15 cellular contexts compared by ENCODE assay signal in genomic region chr7:972670-973309, GRCh38. TPM values are rescaled to one million over a fixed set of nuclear protein-coding genes. Genes with fewer than 3 reads are reported as not detected.
DNase-seq lines count a peak whose midpoint lies in the region; ATAC-seq and TF ChIP-seq lines count a peak whose summit lies in the region.
"Had no signal": no experiment of that assay in that cellular context is flagged by ENCODE, and none has a peak within 500 bp of the region (broad histone marks: within the 10 kb centered on the region; RNA-seq: fewer than 3 reads in every experiment).

No MANE protein-coding gene starts in this region.

- peak overlapping the region; percentile 45 for H3K4me3 Mint-ChIP-seq in activated naive CD4-positive, alpha-beta T cell treated with anti-CD3 and anti-CD28 coated beads for 36 hours
- H3K4me3 Mint-ChIP-seq in activated B cell treated with CpG ODN at 0.5 μM for 24 hours, result peak overlapping the region; percentile 41
- no peak overlapping the region for H3K4me3 Mint-ChIP-seq in stimulated activated naive B cell treated with anti-CD40 and anti-IgM and Interleukin-4, amounts not matched to agents 10 μg/mL and 1 μg/mL and 100 μg/mL, for 72 hours
- H3K4me3 Mint-ChIP-seq in CD14-positive monocyte, result no peak overlapping the region

- H3K4me1 Mint-ChIP-seq in activated naive CD4-positive, alpha-beta T cell treated with anti-CD3 and anti-CD28 coated beads for 36 hours (ENCODE audit: low read depth), result peaks cover 33% of the 10 kb centered on the region
- H3K4me1 Mint-ChIP-seq in activated B cell treated with CpG ODN at 0.5 μM for 24 hours, result peaks cover 34% of the 10 kb centered on the region
- peaks cover 21 to 52% of the 10 kb centered on the region in 2 donors for H3K4me1 Mint-ChIP-seq in stimulated activated naive B cell treated with anti-CD40 and anti-IgM and Interleukin-4, amounts not matched to agents 10 μg/mL and 1 μg/mL and 100 μg/mL, for 72 hours
- H3K4me1 Mint-ChIP-seq in CD14-positive monocyte, result peaks cover 50% of the 10 kb centered on the region

- no peaks in the 10 kb centered on the region for H3K9me3 ChIP-seq in thyroid gland
- H3K9me3 ChIP-seq: colonic mucosa, uterus had no signal

- no peak for TF ChIP-seq CTCF in activated B cell treated with CpG ODN at 0.5 μM for 24 hours (IDR thresholded peaks at IDR 0.05)
- no peak for TF ChIP-seq CTCF in fibroblast of the aortic adventitia (IDR thresholded peaks at IDR 0.05; ENCODE audit: insufficient read depth, low read length)
- no peak for TF ChIP-seq CTCF in thyroid gland (IDR thresholded peaks at IDR 0.05)
- no peak for TF ChIP-seq CTCF in CD14-positive monocyte (IDR thresholded peaks at IDR 0.05)

- CTCF ChIA-PET in activated naive CD4-positive, alpha-beta T cell treated with anti-CD3 and anti-CD28 coated beads for 36 hours (lab: Charles Lee), result interaction anchor here (0.6 to 6.2 kb wide), 5 partner anchors 20 to 550 kb away, joined by 3 to 38 read pairs (median 6); no protein-coding TSS in a partner anchor
- CTCF ChIA-PET in activated B cell treated with CpG ODN at 0.5 μM for 24 hours (lab: Charles Lee), result interaction anchor here (0.7 to 1.5 kb wide), 4 partner anchors 17 to 204 kb away, joined by 3 to 5 read pairs (median 4); no protein-coding TSS in a partner anchor
- CTCF ChIA-PET in HEK293T (lab: Yijun Ruan, JAX), result interaction anchor here (0.6 kb wide), 1 partner anchor 262 kb away, joined by 4 read pairs; no protein-coding TSS in a partner anchor

- TF ChIP-seq POLR2A in thyroid gland (IDR thresholded peaks at IDR 0.05), result no peak

- H3K4me1 ChIP-seq in thyroid gland, result peaks cover 18 to 22% of the 10 kb centered on the region in 2 donors

- H3K36me3 Mint-ChIP-seq in activated naive CD4-positive, alpha-beta T cell treated with anti-CD3 and anti-CD28 coated beads for 36 hours (ENCODE audit: low read depth), result peaks cover 21% of the 10 kb centered on the region
- H3K36me3 Mint-ChIP-seq in activated B cell treated with CpG ODN at 0.5 μM for 24 hours (ENCODE audit: low read depth) (peaks cover 47% of the 10 kb centered on the region), CD14-positive monocyte (peaks cover 41 to 51% of the 10 kb centered on the region in 2 donors)
- H3K36me3 Mint-ChIP-seq in stimulated activated naive B cell treated with anti-CD40 and anti-IgM and Interleukin-4, amounts not matched to agents 10 μg/mL and 1 μg/mL and 100 μg/mL, for 72 hours, result peaks cover 21 to 39% of the 10 kb centered on the region in 2 donors

- H3K27ac ChIP-seq in thyroid gland, result peak overlapping the region in 2 of 3 donors; percentile 5 to 64
- H3K27ac ChIP-seq: colonic mucosa, skin epidermis, uterus had no signal

- WGBS in thyroid gland, 2 donors, result 40 to 56% methylated on average over 10 of the region's 10 CpGs

- H3K27me3 Mint-ChIP-seq in activated naive CD4-positive, alpha-beta T cell treated with anti-CD3 and anti-CD28 coated beads for 36 hours (ENCODE audit: low read depth), result no peaks in the 10 kb centered on the region
- H3K27me3 Mint-ChIP-seq in activated B cell treated with CpG ODN at 0.5 μM for 24 hours, result no peaks in the 10 kb centered on the region
- H3K27me3 Mint-ChIP-seq in stimulated activated naive B cell treated with anti-CD40 and anti-IgM and Interleukin-4, amounts not matched to agents 10 μg/mL and 1 μg/mL and 100 μg/mL, for 72 hours, result no peaks in the 10 kb centered on the region
- H3K27me3 Mint-ChIP-seq in CD14-positive monocyte (ENCODE audit: low read depth in 3 of 3), result peaks cover 0 to 2% (median 0%) of the 10 kb centered on the region in 3 donors

- H3K4me3 ChIP-seq in fibroblast of the aortic adventitia (ENCODE audit: low read depth, low read length), result no peak overlapping the region
- H3K4me3 ChIP-seq in thyroid gland (replicated peaks in 1 of 3), result no peak overlapping the region
- H3K4me3 ChIP-seq: colonic mucosa, skin epidermis had no signal

- H3K9me3 Mint-ChIP-seq in activated naive CD4-positive, alpha-beta T cell treated with anti-CD3 and anti-CD28 coated beads for 36 hours, result no peaks in the 10 kb centered on the region
- no peaks in the 10 kb centered on the region for H3K9me3 Mint-ChIP-seq in activated B cell treated with CpG ODN at 0.5 μM for 24 hours
- H3K9me3 Mint-ChIP-seq in stimulated activated naive B cell treated with anti-CD40 and anti-IgM and Interleukin-4, amounts not matched to agents 10 μg/mL and 1 μg/mL and 100 μg/mL, for 72 hours, result no peaks in the 10 kb centered on the region
- peaks cover 0 to 1% (median 0%) of the 10 kb centered on the region in 7 donors for H3K9me3 Mint-ChIP-seq in CD14-positive monocyte

- H3K36me3 ChIP-seq in thyroid gland, result peaks cover 20 to 31% of the 10 kb centered on the region in 2 donors
- H3K36me3 ChIP-seq: colonic mucosa, uterus had no signal

- no peak for ATAC-seq in activated B cell treated with CpG ODN at 0.5 μM for 24 hours (ENCODE audit: low read depth)
- ATAC-seq in stimulated activated naive B cell treated with anti-CD40 and anti-IgM and Interleukin-4, amounts not matched to agents 10 μg/mL and 1 μg/mL and 100 μg/mL, for 72 hours (replicated peaks), result no peak

- no peaks in the 10 kb centered on the region for H3K27me3 ChIP-seq in thyroid gland
- H3K27me3 ChIP-seq: colonic mucosa, uterus had no signal

- no peak for DNase-seq in activated naive CD4-positive, alpha-beta T cell treated with anti-CD3 and anti-CD28 coated beads for 36 hours
- DNase-seq in activated naive CD4-positive, alpha-beta T cell (lab: John Stamatoyannopoulos, UW), result no peak
- no peak for DNase-seq in activated B cell treated with CpG ODN at 0.5 μM for 24 hours
- peak; percentile 37 for DNase-seq in fibroblast of the aortic adventitia (ENCODE audit: low read depth)
- no peak for DNase-seq in thyroid gland
- no peak for DNase-seq in stimulated activated naive B cell treated with anti-CD40 and anti-IgM and Interleukin-4, amounts not matched to agents 10 μg/mL and 1 μg/mL and 100 μg/mL, for 72 hours
- DNase-seq in HEK293T (ENCODE audit: extremely low spot score), result no peak
- DNase-seq in CD14-positive monocyte (ENCODE audit: low spot score), result no peak
- DNase-seq: colonic mucosa, foreskin fibroblast, islet precursor cell, Kasumi-1, T-helper 9 cell, uterus had no signal

- no peak overlapping the region for H3K27ac Mint-ChIP-seq in activated naive CD4-positive, alpha-beta T cell treated with anti-CD3 and anti-CD28 coated beads for 36 hours
- H3K27ac Mint-ChIP-seq in activated B cell treated with CpG ODN at 0.5 μM for 24 hours (no peak overlapping the region), CD14-positive monocyte (peak overlapping the region in 3 of 7 donors; percentile 15 to 80 (median 71))
- no peak overlapping the region for H3K27ac Mint-ChIP-seq in stimulated activated naive B cell treated with anti-CD40 and anti-IgM and Interleukin-4, amounts not matched to agents 10 μg/mL and 1 μg/mL and 100 μg/mL, for 72 hours

- intact Hi-C loops in activated naive CD4-positive, alpha-beta T cell treated with anti-CD3 and anti-CD28 coated beads for 36 hours (cut with micrococcal nuclease), result no loop called here
- intact Hi-C loops in activated B cell treated with CpG ODN at 0.5 μM for 24 hours (cut with micrococcal nuclease), result loop anchor here (10.0 kb wide), 1 partner anchor 158 kb away; no protein-coding TSS in a partner anchor
- intact Hi-C loops in thyroid gland (cut with DNase I), result loop anchor here (10.0 kb wide), 1 partner anchor 648 kb away; no protein-coding TSS in a partner anchor
- intact Hi-C loops in CD14-positive monocyte (cut with micrococcal nuclease), result loop anchor here (5.0 to 10.0 kb wide), 3 partner anchors 70 to 162 kb away; a partner anchor contains a TSS

- POLR2A ChIA-PET in activated B cell treated with CpG ODN at 0.5 μM for 24 hours (lab: Charles Lee), result interaction anchor here (0.9 to 3.4 kb wide), 2 partner anchors 19 to 50 kb away, joined by 3 to 28 read pairs; no protein-coding TSS in a partner anchor
- POLR2A ChIA-PET in HEK293T (lab: Yijun Ruan, JAX), result no interaction called here

TF ChIP-seq in HEK293T, 16 proteins besides CTCF, POLR2A, EP300 and RAD21:
- TF ChIP-seq ZNF384 (IDR thresholded peaks at IDR 0.05), result no peak
- TF ChIP-seq FOXK2 (IDR thresholded peaks at IDR 0.05), result no peak
- TF ChIP-seq BHLHE40 (IDR thresholded peaks at IDR 0.05; ENCODE audit: borderline replicate concordance), result no peak
- TF ChIP-seq CTBP1 (IDR thresholded peaks at IDR 0.05; ENCODE audit: borderline replicate concordance), result no peak
- TF ChIP-seq FOXA1 (IDR thresholded peaks at IDR 0.05), result no peak
- no peak for TF ChIP-seq HDGF (IDR thresholded peaks at IDR 0.05; ENCODE audit: borderline replicate concordance)
- no peak for TF ChIP-seq SP1 (IDR thresholded peaks at IDR 0.05)
- no peak for TF ChIP-seq LEF1 (IDR thresholded peaks at IDR 0.05; ENCODE audit: borderline replicate concordance)
- TF ChIP-seq L3MBTL2 (conservative IDR thresholded peaks at IDR 0.05), result no peak
TF ChIP-seq in HEK293T: peak in this region for 0.

RNA-seq across cellular contexts. Expression of gene COX19, which starts 2.6 kb away (rescaled TPM):
- 10 to 100 TPM; 12.6 to 15.2 TPM for total RNA-seq in activated naive CD4-positive, alpha-beta T cell treated with anti-CD3 and anti-CD28 coated beads for 36 hours
- 21.2 and 24.5 TPM in 2 replicates for total RNA-seq in activated B cell treated with CpG ODN at 0.5 μM for 24 hours
- total RNA-seq in fibroblast of the aortic adventitia (ENCODE audit: low replicate concordance), result 12.5 and 15.0 TPM in 2 replicates
- 10 to 100 TPM in 3 of 4 donors, 1 to 10 TPM in 1; 8.2 to 28.2 (median 17.8) TPM for total RNA-seq in thyroid gland
- polyA plus RNA-seq in CD14-positive monocyte, result 1 to 10 TPM; 7.4 to 7.6 TPM

RNA-seq across cellular contexts. Expression of gene CYP2W1, which starts 10.2 kb away (rescaled TPM):
- total RNA-seq in activated naive CD4-positive, alpha-beta T cell treated with anti-CD3 and anti-CD28 coated beads for 36 hours, result not detected
- not detected in 2 replicates for total RNA-seq in activated B cell treated with CpG ODN at 0.5 μM for 24 hours
- not detected in 2 replicates for total RNA-seq in fibroblast of the aortic adventitia (ENCODE audit: low replicate concordance)
- total RNA-seq in thyroid gland, result not detected
- not detected for polyA plus RNA-seq in CD14-positive monocyte

RNA-seq across cellular contexts. Expression of gene ADAP1, which starts 18.3 kb away (rescaled TPM):
- total RNA-seq in activated naive CD4-positive, alpha-beta T cell treated with anti-CD3 and anti-CD28 coated beads for 36 hours, result 1 to 10 TPM; 8.0 to 9.9 TPM
- 9.4 and 11.9 TPM in 2 replicates for total RNA-seq in activated B cell treated with CpG ODN at 0.5 μM for 24 hours
- 0.57 and 0.72 TPM in 2 replicates for total RNA-seq in fibroblast of the aortic adventitia (ENCODE audit: low replicate concordance)
- total RNA-seq in thyroid gland, result 10 to 100 TPM; 11.7 to 29.9 (median 23.4) TPM
- 10 to 100 TPM; 49.1 to 72.2 TPM for polyA plus RNA-seq in CD14-positive monocyte

Comparison
In these comparisons a context has a peak if more than half of its experiments do, and no peak if none do; other contexts are left out.
1. H3K4me3 Mint-ChIP-seq: peak in activated naive CD4-positive, alpha-beta T cell treated with anti-CD3 and anti-CD28 coated beads for 36 hours (single experiment) and activated B cell treated with CpG ODN at 0.5 μM for 24 hours (single experiment); none in stimulated activated naive B cell treated with anti-CD40 and anti-IgM and Interleukin-4, amounts not matched to agents 10 μg/mL and 1 μg/mL and 100 μg/mL, for 72 hours (0 of 2) and CD14-positive monocyte (0 of 2).